23 cellular contexts compared by ENCODE assay signal in genomic region chr6:157058574-157058973, GRCh38.
DNase-seq lines count a peak whose midpoint lies in the region; ATAC-seq, FAIRE-seq and TF ChIP-seq lines count a peak whose summit lies in the region.
"Had no signal": no experiment of that assay in that cellular context is flagged by ENCODE, and none has a peak within 500 bp of the region (broad histone marks: within the 10 kb centered on the region; RNA-seq: fewer than 3 reads in every experiment).

No MANE protein-coding gene starts in this region.

- H3K4me3 ChIP-seq in GM12878 (no peak overlapping the region), neural progenitor cell (no peak overlapping the region)
- H3K4me3 ChIP-seq: smooth muscle cell, suprapubic skin had no signal

- H3K4me1 ChIP-seq in GM12878 (ENCODE audit: control insufficient read depth, insufficient read depth, low read length) (peaks cover 15% of the 10 kb centered on the region), neural progenitor cell (peaks cover 33% of the 10 kb centered on the region)

- SMC1A ChIA-PET in GM12878 (lab: Charles Lee; ENCODE audit: uncharacterized antibody, unreplicated experiment) = interaction anchor here (0.9 to 1.7 kb wide), 2 partner anchors 12 to 24 kb away, joined by 3 to 5 read pairs; no protein-coding TSS in a partner anchor

- H3K36me3 ChIP-seq in GM12878 (ENCODE audit: control insufficient read depth in 2 of 2, insufficient read depth in 2 of 2, low read length in 1 of 2) = peaks cover 0 to 2% of the 10 kb centered on the region in 2 experiments; a peak in 2 of 4 replicates
- H3K36me3 ChIP-seq in neural progenitor cell = no peaks in the 10 kb centered on the region
- H3K36me3 ChIP-seq: suprapubic skin had no signal

- H3K79me2 ChIP-seq in GM12878 (ENCODE audit: control insufficient read depth, insufficient read depth, low read length) (peaks cover 7% of the 10 kb centered on the region), neural progenitor cell (ENCODE audit: low read depth) (peaks cover 86% of the 10 kb centered on the region)

- DNase-seq in activated T-cell treated with anti-CD3 and anti-CD28 coated beads, Interleukin-2, amount 50 U/mL, for 24 hours = no peak
- no peak for DNase-seq in activated T-cell treated with anti-CD3 and anti-CD28 coated beads, Interleukin-2, amount 50 U/mL, for 1 hour
- DNase-seq in GM12878 (ENCODE audit: low read depth, low spot score) (no peak), neural progenitor cell (ENCODE audit: low spot score) (no peak), left ventricle myocardium superior (no peak), NCI-H2081 treated with DMSO at 0.1 percent for 48 hours (lab: John Stamatoyannopoulos, UW) (no peak)
- DNase-seq: activated CD4-positive, alpha-beta memory T cell treated with anti-CD3 and anti-CD28 coated beads, Interleukin-2, amount 10 ng/mL, durations not matched to agents 7 days and 5 days; DMS153; HFFc6; kidney; mammary epithelial cell; NCI-H1105; NCI-H526; stimulated activated CD4-positive, alpha-beta T cell treated with anti-CD3 and anti-CD28 coated beads, Interleukin-4, amount 100 ng/mL, for 4 hours had no signal

- H3F3A ChIP-seq in neural progenitor cell (ENCODE audit: low read depth) = peaks cover 18% of the 10 kb centered on the region

- RAD21 ChIA-PET in GM12878 (lab: Charles Lee; ENCODE audit: unreplicated experiment) = no interaction called here

- TF ChIP-seq CTCF in GM12878 (IDR thresholded peaks at IDR 0.05 in 2 of 3, conservative IDR thresholded peaks at IDR 0.05 in 1 of 3; ENCODE audit: control insufficient read depth in 2 of 3, extremely low read depth in 1 of 3, insufficient read depth in 1 of 3, low read depth in 3 of 3, low read length in 3 of 3) (no peak), neural progenitor cell (IDR thresholded peaks at IDR 0.05) (no peak)

- TF ChIP-seq RAD21 in GM12878 (IDR thresholded peaks at IDR 0.05; ENCODE audit: insufficient read depth, low read depth, low read length) = no peak

- peaks cover 4% of the 10 kb centered on the region for H4K20me1 ChIP-seq in GM12878 (ENCODE audit: control insufficient read depth, insufficient read depth)
- H4K20me1 ChIP-seq in neural progenitor cell (ENCODE audit: low read depth) = peaks cover 30% of the 10 kb centered on the region

- H3K9ac ChIP-seq in GM12878 (ENCODE audit: control insufficient read depth, insufficient read depth, low read length) (no peak overlapping the region), neural progenitor cell (no peak overlapping the region)

- CTCF ChIA-PET in GM12878 (lab: Yijun Ruan, JAX) = interaction anchor here (1.4 kb wide), 1 partner anchor 14 kb away, joined by 3 read pairs; no protein-coding TSS in a partner anchor

- no peaks in the 10 kb centered on the region for H3K27me3 Mint-ChIP-seq in activated T-cell treated with anti-CD3 and anti-CD28 coated beads, Interleukin-2, amount 50 U/mL, for 24 hours
- peaks cover 2% of the 10 kb centered on the region for H3K27me3 Mint-ChIP-seq in neural progenitor cell (ENCODE audit: insufficient read depth, low read depth)
- H3K27me3 Mint-ChIP-seq: activated CD4-positive, alpha-beta memory T cell treated with anti-CD3 and anti-CD28 coated beads, Interleukin-2, amount 10 ng/mL, durations not matched to agents 7 days and 5 days; dendritic cell treated with granulocyte-macrophage colony-stimulating factor and Interleukin-4, amounts not matched to agents 40 ng/mL and 50 ng/mL, for 4 days had no signal

- TF ChIP-seq EP300 in GM12878 (IDR thresholded peaks at IDR 0.05; ENCODE audit: borderline replicate concordance in 1 of 2, control insufficient read depth in 1 of 2, low read depth in 2 of 2, low read length in 2 of 2) = no peak

- POLR2A ChIA-PET in GM12878 (lab: Charles Lee) = no interaction called here

- no peak overlapping the region for H3K27ac ChIP-seq in GM12878 (ENCODE audit: control insufficient read depth, insufficient read depth)
- peak overlapping the region; percentile 61 for H3K27ac ChIP-seq in neural progenitor cell
- H3K27ac ChIP-seq: suprapubic skin had no signal

- in situ Hi-C loops in GM12878 (cut with MboI) = no loop called here

- peak; percentile 83 for ATAC-seq in HG02759 (IDR thresholded peaks at IDR 0.05; ENCODE audit: unreplicated experiment)
- no peak for ATAC-seq in GM12878
- no peak for ATAC-seq in left ventricle myocardium superior
- no peak for ATAC-seq in HG03457 (IDR thresholded peaks at IDR 0.05; ENCODE audit: unreplicated experiment)

- peaks cover 11% of the 10 kb centered on the region for H3K36me3 Mint-ChIP-seq in activated T-cell treated with anti-CD3 and anti-CD28 coated beads, Interleukin-2, amount 50 U/mL, for 24 hours (ENCODE audit: low read depth)
- H3K36me3 Mint-ChIP-seq in neural progenitor cell = peaks cover 4% of the 10 kb centered on the region

- no peaks in the 10 kb centered on the region for H3K9me3 Mint-ChIP-seq in activated T-cell treated with anti-CD3 and anti-CD28 coated beads, Interleukin-2, amount 50 U/mL, for 24 hours
- H3K9me3 Mint-ChIP-seq in neural progenitor cell = peaks cover 4% of the 10 kb centered on the region
- H3K9me3 Mint-ChIP-seq: activated CD4-positive, alpha-beta memory T cell treated with anti-CD3 and anti-CD28 coated beads, Interleukin-2, amount 10 ng/mL, durations not matched to agents 7 days and 5 days; HFFc6 had no signal

- H2AFZ ChIP-seq in GM12878 (ENCODE audit: control insufficient read depth, low read depth, low read length) (no peak overlapping the region), neural progenitor cell (replicated peaks) (no peak overlapping the region)

- FAIRE-seq in GM12878 (lab: Jason Lieb, UNC) = no peak
- FAIRE-seq: A204.1, bronchial epithelial cell, GM12891, kidney had no signal

- H3K4me3 Mint-ChIP-seq in activated T-cell treated with anti-CD3 and anti-CD28 coated beads, Interleukin-2, amount 50 U/mL, for 24 hours = no peak overlapping the region
- H3K4me3 Mint-ChIP-seq in neural progenitor cell = no peak overlapping the region
- H3K4me3 Mint-ChIP-seq: activated CD4-positive, alpha-beta memory T cell treated with anti-CD3 and anti-CD28 coated beads, Interleukin-2, amount 10 ng/mL, durations not matched to agents 7 days and 5 days; dendritic cell treated with granulocyte-macrophage colony-stimulating factor and Interleukin-4, amounts not matched to agents 40 ng/mL and 50 ng/mL, for 4 days; HFFc6 had no signal

- H3K9me3 ChIP-seq in GM12878 (replicated peaks; ENCODE audit: control insufficient read depth, insufficient read depth, low read length) (no peaks in the 10 kb centered on the region; the same call in 2 of the 3 replicates), neural progenitor cell (ENCODE audit: low read depth) (no peaks in the 10 kb centered on the region)
- H3K9me3 ChIP-seq: suprapubic skin had no signal

- TF ChIP-seq POLR2A in GM12878 (IDR thresholded peaks at IDR 0.05; ENCODE audit: low read depth, low read length) = peak; percentile 44; the same call in 1 of the 2 replicates

- H3K4me2 ChIP-seq in GM12878 (ENCODE audit: control insufficient read depth, insufficient read depth) (no peak overlapping the region), neural progenitor cell (no peak overlapping the region)
- H3K4me2 ChIP-seq: smooth muscle cell had no signal

- WGBS in GM12878 (ENCODE audit: insufficient coverage, insufficient replicate concordance, low lambda C conversion rate, missing lambda C conversion rate) = 88% methylated on average over 9 of the region's 9 CpGs

- BruUV-seq in GM12878 (replicated peaks; lab: Mats Ljungman, UMichigan) = no TSS peak

- intact Hi-C loops in GM12878 (cut with micrococcal nuclease; ENCODE audit: unreplicated experiment) (no loop called here), left ventricle myocardium superior (cut with micrococcal nuclease) (no loop called here)

- H3K27ac Mint-ChIP-seq in activated T-cell treated with anti-CD3 and anti-CD28 coated beads, Interleukin-2, amount 50 U/mL, for 24 hours = peak overlapping the region; percentile 49
- H3K27ac Mint-ChIP-seq in neural progenitor cell = no peak overlapping the region
- H3K27ac Mint-ChIP-seq: activated CD4-positive, alpha-beta memory T cell treated with anti-CD3 and anti-CD28 coated beads, Interleukin-2, amount 10 ng/mL, durations not matched to agents 7 days and 5 days; activated T-helper 2 cell treated with anti-CD3 and anti-CD28 coated beads, Interferon-gamma antibody, Interleukin-2, Interleukin-4, amounts not matched to agents 10 μg/mL and 5 μg/mL and 100 μg/mL, durations not matched to agents 14 hours and 24 hours and 36 hours; dendritic cell treated with granulocyte-macrophage colony-stimulating factor and Interleukin-4, amounts not matched to agents 40 ng/mL and 50 ng/mL, for 4 days; HFFc6 had no signal

- peaks cover 68% of the 10 kb centered on the region for H3K4me1 Mint-ChIP-seq in activated T-cell treated with anti-CD3 and anti-CD28 coated beads, Interleukin-2, amount 50 U/mL, for 24 hours (ENCODE audit: low read depth)
- H3K4me1 Mint-ChIP-seq in neural progenitor cell = peaks cover 30% of the 10 kb centered on the region

- H3K27me3 ChIP-seq in GM12878 (replicated peaks in 1 of 2; ENCODE audit: control insufficient read depth in 2 of 2, insufficient read depth in 2 of 2, low read length in 1 of 2) = no peaks in the 10 kb centered on the region
- no peaks in the 10 kb centered on the region for H3K27me3 ChIP-seq in neural progenitor cell
- H3K27me3 ChIP-seq: suprapubic skin had no signal

TF ChIP-seq in GM12878, 131 proteins besides CTCF, POLR2A, EP300 and RAD21 (continues in another document):
- TF ChIP-seq, protein P1, sequence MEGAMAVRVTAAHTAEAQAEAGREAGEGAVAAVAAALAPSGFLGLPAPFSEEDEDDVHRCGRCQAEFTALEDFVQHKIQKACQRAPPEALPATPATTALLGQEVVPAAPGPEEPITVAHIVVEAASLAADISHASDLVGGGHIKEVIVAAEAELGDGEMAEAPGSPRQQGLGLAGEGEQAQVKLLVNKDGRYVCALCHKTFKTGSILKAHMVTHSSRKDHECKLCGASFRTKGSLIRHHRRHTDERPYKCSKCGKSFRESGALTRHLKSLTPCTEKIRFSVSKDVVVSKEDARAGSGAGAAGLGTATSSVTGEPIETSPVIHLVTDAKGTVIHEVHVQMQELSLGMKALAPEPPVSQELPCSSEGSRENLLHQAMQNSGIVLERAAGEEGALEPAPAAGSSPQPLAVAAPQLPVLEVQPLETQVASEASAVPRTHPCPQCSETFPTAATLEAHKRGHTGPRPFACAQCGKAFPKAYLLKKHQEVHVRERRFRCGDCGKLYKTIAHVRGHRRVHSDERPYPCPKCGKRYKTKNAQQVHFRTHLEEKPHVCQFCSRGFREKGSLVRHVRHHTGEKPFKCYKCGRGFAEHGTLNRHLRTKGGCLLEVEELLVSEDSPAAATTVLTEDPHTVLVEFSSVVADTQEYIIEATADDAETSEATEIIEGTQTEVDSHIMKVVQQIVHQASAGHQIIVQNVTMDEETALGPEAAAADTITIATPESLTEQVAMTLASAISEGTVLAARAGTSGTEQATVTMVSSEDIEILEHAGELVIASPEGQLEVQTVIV (IDR thresholded peaks at IDR 0.05; ENCODE audit: borderline replicate concordance, partially characterized antibody) = no peak
